ENCODE assay signal across 28 cellular contexts in the genomic region with DNA sequence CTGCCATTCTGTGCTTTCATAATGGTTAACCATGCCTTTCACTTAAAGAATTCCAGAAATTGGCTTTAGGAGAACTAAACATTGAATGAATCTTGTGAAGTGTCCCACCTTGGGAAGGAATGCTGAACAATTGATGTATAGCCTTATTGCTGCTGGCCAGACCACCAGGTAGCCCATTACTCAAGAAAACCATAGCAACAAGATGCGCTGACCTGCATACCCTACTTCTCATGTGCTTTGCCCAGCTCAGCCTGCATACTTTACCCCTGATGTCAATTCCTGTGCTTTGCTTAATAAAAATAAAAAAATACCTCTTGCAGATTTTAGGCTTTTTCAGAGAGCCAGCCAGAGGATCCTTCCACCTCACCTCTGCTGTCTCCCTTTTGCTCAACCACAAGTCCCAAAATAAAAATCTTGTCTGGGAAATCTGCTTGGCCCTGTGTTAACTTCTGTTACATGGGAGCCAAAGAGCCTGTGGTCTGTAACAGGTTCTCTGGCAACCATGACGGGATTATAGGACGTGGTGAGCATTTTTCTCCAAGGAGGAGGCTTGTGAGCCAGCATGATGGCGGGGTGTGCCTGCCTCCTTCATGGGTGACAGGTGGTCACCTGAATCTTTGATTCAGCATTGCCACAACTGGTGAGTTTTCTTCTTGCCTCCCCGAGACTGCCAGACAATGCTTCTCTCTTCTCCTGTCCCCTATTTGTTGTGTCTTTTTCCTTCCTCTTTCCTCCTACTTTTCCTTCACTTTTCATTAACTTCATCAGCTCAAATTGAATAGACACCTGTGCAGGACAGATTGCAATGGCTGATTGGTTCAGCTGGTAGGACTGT.
DNase-seq lines count a peak whose midpoint lies in the region; ATAC-seq, FAIRE-seq and TF ChIP-seq lines count a peak whose summit lies in the region.
"Had no signal": no experiment of that assay in that cellular context is flagged by ENCODE, and none has a peak within 500 bp of the region (broad histone marks: within the 10 kb centered on the region; RNA-seq: fewer than 3 reads in every experiment).

No MANE protein-coding gene starts in this region.

- no peak overlapping the region for H3K4ac ChIP-seq in mesenchymal stem cell (ENCODE audit: low read depth in 1 of 2, low read length in 2 of 2)

- H3K4me3 ChIP-seq in GM12878 (no peak overlapping the region), mesenchymal stem cell (ENCODE audit: insufficient read depth in 1 of 2, low read depth in 1 of 2, low read length in 2 of 2) (no peak overlapping the region), breast epithelium (no peak overlapping the region)
- H3K4me3 ChIP-seq: ascending aorta, BLaER1, tibial nerve had no signal

- H3K9ac ChIP-seq in GM12878 (ENCODE audit: control insufficient read depth, insufficient read depth, low read length) (no peak overlapping the region), mesenchymal stem cell (ENCODE audit: low read length) (no peak overlapping the region)
- H3K9ac ChIP-seq: BLaER1 had no signal

- H3K27ac ChIP-seq in GM12878 (ENCODE audit: control insufficient read depth, insufficient read depth), result no peak overlapping the region
- peak overlapping the region; percentile 94 for H3K27ac ChIP-seq in mesenchymal stem cell (ENCODE audit: low read length, poor library complexity, severe bottlenecking)
- H3K27ac ChIP-seq in breast epithelium, result no peak overlapping the region
- H3K27ac ChIP-seq: ascending aorta, BLaER1, foreskin keratinocyte, tibial nerve had no signal

- peak overlapping the region; percentile 87 for H2BK5ac ChIP-seq in mesenchymal stem cell (ENCODE audit: low read depth, low read length, poor library complexity, severe bottlenecking)

- peaks cover 9% of the 10 kb centered on the region for H3K9me3 ChIP-seq in GM12878 (replicated peaks; ENCODE audit: control insufficient read depth, insufficient read depth, low read length)
- H3K9me3 ChIP-seq in mesenchymal stem cell (ENCODE audit: control insufficient read depth, low read length), result no peaks in the 10 kb centered on the region
- no peaks in the 10 kb centered on the region for H3K9me3 ChIP-seq in breast epithelium
- H3K9me3 ChIP-seq: ascending aorta, Caco-2, tibial nerve had no signal

- no peak for TF ChIP-seq EP300 in GM12878 (IDR thresholded peaks at IDR 0.05; ENCODE audit: borderline replicate concordance in 1 of 2, control insufficient read depth in 1 of 2, low read depth in 2 of 2, low read length in 2 of 2)

- BruUV-seq in GM12878 (replicated peaks; lab: Mats Ljungman, UMichigan), result no TSS peak

- H3K14ac ChIP-seq in mesenchymal stem cell (ENCODE audit: low read length in 2 of 2), result no peak overlapping the region

- POLR2A ChIA-PET in GM12878 (lab: Charles Lee), result interaction anchor here (0.7 kb wide), 1 partner anchor 51 kb away, joined by 7 read pairs; no protein-coding TSS in a partner anchor

- DNase-seq in ACHN (peak; percentile 62), HK-2 (ENCODE audit: unreplicated experiment) (peak; percentile 31), GM12878 (ENCODE audit: low read depth, low spot score) (no peak), mesenchymal stem cell (no peak), GM13977 (ENCODE audit: low spot score) (no peak), SHP77 treated with DMSO at 0.1 percent for 48 hours (lab: John Stamatoyannopoulos, UW) (no peak), breast epithelium (ENCODE audit: low spot score in 2 of 2) (no peak)
- DNase-seq: Caco-2; effector CD8-positive, alpha-beta T cell; hypothalamus; Karpas-422; kidney; naive thymus-derived CD4-positive, alpha-beta T cell; NCI-H1048; NCI-H187 treated with DMSO at 0.1 percent for 48 hours; NCI-H774; PC-3; SHP77; stimulated activated CD4-positive, alpha-beta T cell treated with anti-CD3 and anti-CD28 coated beads, Interleukin-12 subunit alpha, Interleukin-12 subunit beta, amount 100 ng/mL, for 4 hours; stimulated activated CD4-positive, alpha-beta T cell treated with anti-CD3 and anti-CD28 coated beads, Interleukin-4, amount 100 ng/mL, for 4 hours; T-cell had no signal

- ATAC-seq in GM12878 (no peak), HG03520 (IDR thresholded peaks at IDR 0.05; ENCODE audit: unreplicated experiment) (no peak)
- ATAC-seq: foreskin keratinocyte; HCT116; naive thymus-derived CD4-positive, alpha-beta T cell; PC-3; T-cell had no signal

- H3K36me3 ChIP-seq in GM12878 (ENCODE audit: control insufficient read depth in 2 of 2, insufficient read depth in 2 of 2, low read length in 1 of 2), result no peaks in the 10 kb centered on the region
- no peaks in the 10 kb centered on the region for H3K36me3 ChIP-seq in mesenchymal stem cell (ENCODE audit: control insufficient read depth in 1 of 2, insufficient read depth in 2 of 2, low read depth in 1 of 2, low read length in 2 of 2)
- no peaks in the 10 kb centered on the region for H3K36me3 ChIP-seq in breast epithelium
- H3K36me3 ChIP-seq: ascending aorta, BLaER1, tibial nerve had no signal

- H2BK12ac ChIP-seq in mesenchymal stem cell (ENCODE audit: low read length in 2 of 2), result peak overlapping the region in 1 of 2 experiments; percentile 45

- RAD21 ChIA-PET in GM12878 (lab: Charles Lee; ENCODE audit: unreplicated experiment), result interaction anchor here (1.1 kb wide), 1 partner anchor 112 kb away, joined by 3 read pairs; no protein-coding TSS in a partner anchor

- no peak overlapping the region for H3K23ac ChIP-seq in mesenchymal stem cell (ENCODE audit: low read length in 2 of 2)

- no peak overlapping the region for H3K4me2 ChIP-seq in GM12878 (ENCODE audit: control insufficient read depth, insufficient read depth)
- no peak overlapping the region for H3K4me2 ChIP-seq in mesenchymal stem cell (ENCODE audit: low read length, poor library complexity, severe bottlenecking)
- H3K4me2 ChIP-seq: BLaER1 had no signal

- no peak overlapping the region for H3K18ac ChIP-seq in mesenchymal stem cell (ENCODE audit: low read depth in 1 of 2, low read length in 2 of 2)

- no peaks in the 10 kb centered on the region for H4K20me1 ChIP-seq in GM12878 (ENCODE audit: control insufficient read depth, insufficient read depth)
- H4K20me1 ChIP-seq: BLaER1 had no signal

- no peak overlapping the region for H2BK120ac ChIP-seq in mesenchymal stem cell (ENCODE audit: low read depth, low read length)

- TF ChIP-seq RAD21 in GM12878 (IDR thresholded peaks at IDR 0.05; ENCODE audit: insufficient read depth, low read depth, low read length), result no peak

- H3K79me1 ChIP-seq in mesenchymal stem cell (replicated peaks; ENCODE audit: low read length, poor library complexity, severe bottlenecking), result no peaks in the 10 kb centered on the region

- H3K27me3 ChIP-seq in GM12878 (replicated peaks in 1 of 2; ENCODE audit: control insufficient read depth in 2 of 2, insufficient read depth in 2 of 2, low read length in 1 of 2) (no peaks in the 10 kb centered on the region), mesenchymal stem cell (ENCODE audit: control insufficient read depth in 1 of 2, insufficient read depth in 1 of 2, low read length in 2 of 2) (no peaks in the 10 kb centered on the region), breast epithelium (no peaks in the 10 kb centered on the region)
- H3K27me3 ChIP-seq: ascending aorta, BLaER1, foreskin keratinocyte, tibial nerve had no signal

- H4K91ac ChIP-seq in mesenchymal stem cell (ENCODE audit: low read length), result no peak overlapping the region

- no peaks in the 10 kb centered on the region for H3K79me2 ChIP-seq in GM12878 (ENCODE audit: control insufficient read depth, insufficient read depth, low read length)

- 86% methylated on average over 5 of the region's 5 CpGs for WGBS in GM12878 (ENCODE audit: insufficient coverage, insufficient replicate concordance, low lambda C conversion rate, missing lambda C conversion rate)
- WGBS in mesenchymal stem cell, result 90% methylated on average over 5 of the region's 5 CpGs

- no peak overlapping the region for H2AFZ ChIP-seq in GM12878 (ENCODE audit: control insufficient read depth, low read depth, low read length)
- H2AFZ ChIP-seq in mesenchymal stem cell (ENCODE audit: low read depth, low read length), result no peak overlapping the region

- no peak overlapping the region for H2BK15ac ChIP-seq in mesenchymal stem cell (ENCODE audit: low read depth, poor library complexity, severe bottlenecking)

- CTCF ChIA-PET in GM12878 (lab: Yijun Ruan, JAX), result interaction anchor here (0.9 to 1.5 kb wide), 4 partner anchors 23 to 199 kb away, joined by 3 to 7 read pairs (median 4); no protein-coding TSS in a partner anchor

- peak overlapping the region; percentile 89 for H2AK5ac ChIP-seq in mesenchymal stem cell (ENCODE audit: low read length, severe bottlenecking)

- H4K8ac ChIP-seq in mesenchymal stem cell (ENCODE audit: low read length), result no peak overlapping the region

- TF ChIP-seq CTCF in GM12878 (IDR thresholded peaks at IDR 0.05 in 2 of 3, conservative IDR thresholded peaks at IDR 0.05 in 1 of 3; ENCODE audit: control insufficient read depth in 2 of 3, extremely low read depth in 1 of 3, insufficient read depth in 1 of 3, low read depth in 3 of 3, low read length in 3 of 3) (no peak), GM13977 (IDR thresholded peaks at IDR 0.05; ENCODE audit: extremely low read depth, insufficient read depth, missing control alignments) (no peak), breast epithelium (IDR thresholded peaks at IDR 0.05) (no peak)

- SMC1A ChIA-PET in GM12878 (lab: Charles Lee; ENCODE audit: uncharacterized antibody, unreplicated experiment), result interaction anchor here (1.0 to 2.9 kb wide), 7 partner anchors 11 to 114 kb away, joined by 3 to 12 read pairs (median 4); no protein-coding TSS in a partner anchor

- intact Hi-C loops in GM12878 (cut with micrococcal nuclease; ENCODE audit: unreplicated experiment) (no loop called here), breast epithelium (cut with DNase I; ENCODE audit: low total_unique reads) (no loop called here)

- no peak for TF ChIP-seq POLR2A in GM12878 (IDR thresholded peaks at IDR 0.05; ENCODE audit: low read depth, low read length)
- no peak for TF ChIP-seq POLR2A in breast epithelium (IDR thresholded peaks at IDR 0.05)

- peak; percentile 41 for FAIRE-seq in GM12878 (lab: Jason Lieb, UNC)
- FAIRE-seq: GM18507, kidney had no signal

- peaks cover 3% of the 10 kb centered on the region; the same call in 1 of the 2 replicates for H3K4me1 ChIP-seq in GM12878 (ENCODE audit: control insufficient read depth, insufficient read depth, low read length)
- peaks cover 8% of the 10 kb centered on the region for H3K4me1 ChIP-seq in mesenchymal stem cell (ENCODE audit: control insufficient read depth, insufficient read depth, low read depth, low read length)
- H3K4me1 ChIP-seq in breast epithelium, result no peaks in the 10 kb centered on the region
- H3K4me1 ChIP-seq: ascending aorta, Caco-2, foreskin keratinocyte, tibial nerve had no signal

- in situ Hi-C loops in ACHN (cut with HindIII; ENCODE audit: low pct_ligation_motif_present, low pct_unique_long_range_greater_than_20kb, low sequenced_read_pairs), result no loop called here
- in situ Hi-C loops in GM12878 (cut with MboI), result no loop called here
- in situ Hi-C loops in GM13977 (cut with MboI; ENCODE audit: low pct_unique_long_range_greater_than_20kb, low sequenced_read_pairs, unreplicated experiment), result no loop called here

TF ChIP-seq in GM12878, 131 proteins besides CTCF, POLR2A, EP300 and RAD21 (continues in another document):
- TF ChIP-seq MXI1 (IDR thresholded peaks at IDR 0.05; ENCODE audit: low read depth, low read length) (no peak), NR2C1 (IDR thresholded peaks at IDR 0.05) (no peak), BACH1 (IDR thresholded peaks at IDR 0.05; ENCODE audit: borderline replicate concordance) (no peak)

Comparison
In these comparisons a context has a peak if more than half of its experiments do, and no peak if none do; other contexts are left out.
1. DNase-seq: peak in ACHN (single experiment) and HK-2 (single experiment); none in GM12878 (single experiment), mesenchymal stem cell (single experiment), GM13977 (single experiment), SHP77 treated with DMSO at 0.1 percent for 48 hours (single experiment) and breast epithelium (0 of 2).